In genomic region chr4:108793413-108793812, GRCh38 we compare ENCODE assay signal across 26 cellular contexts. TPM values are rescaled to one million over a fixed set of nuclear protein-coding genes. Genes with fewer than 3 reads are reported as not detected.
"Had no signal": no experiment of that assay in that cellular context is flagged by ENCODE, and none has a peak within 500 bp of the region (broad histone marks: within the 10 kb centered on the region; RNA-seq: fewer than 3 reads in every experiment).

No MANE protein-coding gene starts in this region.

- ATAC-seq: activated CD8-positive, alpha-beta T cell treated with anti-CD3 and anti-CD28 coated beads for 36 hours; activated naive CD8-positive, alpha-beta T cell treated with anti-CD3 and anti-CD28 coated beads, Interleukin-2, amount 50 U/mL, for 24 hours; stimulated activated memory B cell treated with anti-CD40 and anti-IgM and Interleukin-4, amounts not matched to agents 10 μg/mL and 1 μg/mL and 100 μg/mL, for 72 hours had no signal

- H3K9ac ChIP-seq: parathyroid adenoma had no signal

- H3K4me1 ChIP-seq: parathyroid adenoma, suprapubic skin had no signal

- H2AFZ ChIP-seq: parathyroid adenoma had no signal

- H3K27ac ChIP-seq: neutrophil, parathyroid adenoma, skin epidermis, stomach, suprapubic skin, tibial nerve, VCaP had no signal

- FAIRE-seq: colon had no signal

- DNase-seq: activated CD4-positive, alpha-beta T cell treated with anti-CD3 and anti-CD28 coated beads, Interleukin-2, amount 10 ng/mL, durations not matched to agents 7 days and 5 days; activated CD4-positive, CD25-positive, alpha-beta regulatory T cell treated with anti-CD3 and anti-CD28 coated beads, Interleukin-2, amount 50 U/mL, for 72 hours; activated CD8-positive, alpha-beta T cell treated with anti-CD3 and anti-CD28 coated beads for 36 hours; activated gamma-delta T cell; activated naive CD4-positive, alpha-beta T cell treated with anti-CD3 and anti-CD28 coated beads, Interleukin-2, amount 50 U/mL, for 16 hours; activated naive CD8-positive, alpha-beta T cell treated with anti-CD3 and anti-CD28 coated beads, Interleukin-2, amount 50 U/mL, for 24 hours; central memory CD4-positive, alpha-beta T cell; effector memory CD4-positive, alpha-beta T cell; foreskin melanocyte; left ventricle myocardium superior; mammary epithelial cell; right cardiac atrium; stimulated activated CD4-positive, alpha-beta T cell treated with anti-CD3 and anti-CD28 coated beads, Interleukin-1b, Interleukin-23, amount 100 ng/mL, for 48 hours; stomach had no signal

- H3K27me3 ChIP-seq: neutrophil, stomach, suprapubic skin, tibial nerve had no signal

- H3K9me3 ChIP-seq: neutrophil, stomach, suprapubic skin, tibial nerve had no signal

- H3K36me3 ChIP-seq: neutrophil, stomach, suprapubic skin, tibial nerve had no signal

- H3K79me2 ChIP-seq: parathyroid adenoma had no signal

- H3K4me3 ChIP-seq: skin epidermis, stomach, suprapubic skin, tibial nerve had no signal

RNA-seq across cellular contexts. Expression of gene ETNPPL, which starts 30.6 kb away (rescaled TPM):
- total RNA-seq: activated CD4-positive, alpha-beta T cell treated with anti-CD3 and anti-CD28 coated beads, Interleukin-2, amount 10 ng/mL, durations not matched to agents 7 days and 5 days; activated CD8-positive, alpha-beta T cell treated with anti-CD3 and anti-CD28 coated beads for 36 hours; activated T-helper 1 cell treated with anti-CD3 and anti-CD28 coated beads, Interleukin-12 subunit alpha, Interleukin-12 subunit beta, Interleukin-2, Interleukin-4 antibody, amounts not matched to agents 30 ng/mL and 10 ng/mL and 1 ng/mL, durations not matched to agents 14 hours and 24 hours and 36 hours; dermis microvascular lymphatic vessel endothelial cell; mammary epithelial cell; suprapubic skin; T-helper 2 cell treated with Interferon-gamma antibody and Interleukin-4, amounts not matched to agents 100 ng/mL and 5 ng/mL, for 36 hours had no signal
- polyA plus RNA-seq: esophagus, mammary epithelial cell had no signal
